In the genomic region with DNA sequence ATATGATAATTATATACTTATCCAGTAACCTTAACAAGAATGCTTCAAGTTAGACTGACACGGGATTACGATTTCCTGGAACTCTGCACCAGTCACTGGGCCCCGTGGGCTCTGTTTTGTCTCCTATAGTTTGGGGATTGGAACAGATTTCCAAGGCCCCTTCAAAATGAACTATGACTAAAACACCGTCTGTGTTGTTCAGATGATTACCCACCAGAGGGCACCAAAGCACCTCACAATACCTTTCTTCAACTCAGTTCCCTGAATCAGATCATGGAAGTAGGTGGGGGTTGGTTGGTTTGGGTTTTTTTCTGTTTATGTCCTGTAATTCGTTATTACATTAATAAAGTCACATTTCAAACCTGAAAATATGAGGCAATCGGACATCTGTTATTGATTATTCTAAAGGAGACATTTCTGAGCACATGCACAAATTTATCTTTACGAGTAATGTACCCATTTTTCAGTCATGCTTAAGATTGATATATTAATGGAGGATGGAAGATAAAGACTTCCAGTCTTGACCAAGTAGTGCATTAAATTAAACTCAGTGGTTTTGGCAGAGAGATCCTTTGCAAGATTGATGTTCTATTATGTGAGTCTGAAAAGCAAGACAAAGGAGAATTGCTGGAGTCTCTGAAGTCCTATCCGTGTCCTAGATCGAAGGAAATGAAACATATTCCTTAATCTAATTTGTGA, we compare ENCODE assay signal across 8 cellular contexts.
DNase-seq lines count a peak whose midpoint lies in the region; ATAC-seq and TF ChIP-seq lines count a peak whose summit lies in the region.

No MANE protein-coding gene starts in this region.

- ATAC-seq in CD4-positive, CD25-positive, alpha-beta regulatory T cell (ENCODE audit: low read depth in 2 of 2) = peak in 1 of 2 donors; percentile 56
- ATAC-seq in GM19372 (IDR thresholded peaks at IDR 0.05; ENCODE audit: low read depth, unreplicated experiment) (peak; percentile 83), HG03521 (IDR thresholded peaks at IDR 0.05; ENCODE audit: unreplicated experiment) (peak; percentile 73)

- POLR2A ChIA-PET in activated CD4-positive, alpha-beta T cell treated with anti-CD3 and anti-CD28 coated beads, Interleukin-2, amount 10 ng/mL, durations not matched to agents 7 days and 5 days (lab: Charles Lee) = no interaction called here

- H3K27me3 ChIP-seq in CD4-positive, CD25-positive, alpha-beta regulatory T cell (ENCODE audit: control insufficient read depth, insufficient read depth, low read length) = no peaks in the 10 kb centered on the region
- no peaks in the 10 kb centered on the region for H3K27me3 ChIP-seq in dorsolateral prefrontal cortex

- no peak overlapping the region for H3K4me3 ChIP-seq in CD4-positive, CD25-positive, alpha-beta regulatory T cell (ENCODE audit: low read depth, low read length)
- peak overlapping the region in 2 of 59 donors; percentile 9 to 24 for H3K4me3 ChIP-seq in dorsolateral prefrontal cortex

- no peaks in the 10 kb centered on the region for H3K9me3 ChIP-seq in CD4-positive, CD25-positive, alpha-beta regulatory T cell (ENCODE audit: control insufficient read depth in 2 of 2, low read length in 2 of 2)

- H3K36me3 Mint-ChIP-seq in CD4-positive, CD25-positive, alpha-beta regulatory T cell = no peaks in the 10 kb centered on the region
- H3K36me3 Mint-ChIP-seq in activated CD4-positive, alpha-beta T cell treated with anti-CD3 and anti-CD28 coated beads, Interleukin-2, amount 10 ng/mL, durations not matched to agents 7 days and 5 days (ENCODE audit: low read depth) = no peaks in the 10 kb centered on the region

- no peaks in the 10 kb centered on the region for H3K4me1 Mint-ChIP-seq in CD4-positive, CD25-positive, alpha-beta regulatory T cell
- H3K4me1 Mint-ChIP-seq in activated CD4-positive, alpha-beta T cell treated with anti-CD3 and anti-CD28 coated beads, Interleukin-2, amount 10 ng/mL, durations not matched to agents 7 days and 5 days = no peaks in the 10 kb centered on the region

- CTCF ChIA-PET in activated CD4-positive, alpha-beta T cell treated with anti-CD3 and anti-CD28 coated beads, Interleukin-2, amount 10 ng/mL, durations not matched to agents 7 days and 5 days (lab: Charles Lee) = interaction anchor here (1.4 kb wide), 1 partner anchor 236 kb away, joined by 6 read pairs; no protein-coding TSS in a partner anchor

- DNase-seq in CD4-positive, CD25-positive, alpha-beta regulatory T cell = peak; percentile 24 to 68 (median 52)
- DNase-seq in NCI-H69 (lab: John Stamatoyannopoulos, UW) (peak; percentile 79), dorsolateral prefrontal cortex (peak in 8 of 10 donors; percentile 21 to 83 (median 55)), lung microvascular endothelial cell (ENCODE audit: low read depth in 2 of 2) (peak; percentile 83 to 90)
- DNase-seq in activated CD4-positive, alpha-beta T cell treated with anti-CD3 and anti-CD28 coated beads, Interleukin-2, amount 10 ng/mL, durations not matched to agents 7 days and 5 days = peak; percentile 68
- DNase-seq in stimulated activated CD8-positive, alpha-beta memory T cell treated with anti-CD3 and anti-CD28 coated beads, Interleukin-4, amount 100 ng/mL, for 1 hour (ENCODE audit: low read depth in 2 of 2, low spot score in 1 of 2) = peak; percentile 2 to 13

- H3K27me3 Mint-ChIP-seq in CD4-positive, CD25-positive, alpha-beta regulatory T cell = peaks cover 6% of the 10 kb centered on the region
- peaks cover 4% of the 10 kb centered on the region for H3K27me3 Mint-ChIP-seq in activated CD4-positive, alpha-beta T cell treated with anti-CD3 and anti-CD28 coated beads, Interleukin-2, amount 10 ng/mL, durations not matched to agents 7 days and 5 days

- H3K9me3 Mint-ChIP-seq in CD4-positive, CD25-positive, alpha-beta regulatory T cell = no peaks in the 10 kb centered on the region
- H3K9me3 Mint-ChIP-seq in activated CD4-positive, alpha-beta T cell treated with anti-CD3 and anti-CD28 coated beads, Interleukin-2, amount 10 ng/mL, durations not matched to agents 7 days and 5 days = no peaks in the 10 kb centered on the region

- peak; percentile 78 to 97 (median 90) for TF ChIP-seq CTCF in dorsolateral prefrontal cortex (IDR thresholded peaks at IDR 0.05 in 54 of 56, conservative IDR thresholded peaks at IDR 0.05 in 2 of 56; ENCODE audit: low read depth in 1 of 56, partially characterized antibody in 56 of 56)

- no peak overlapping the region for H3K27ac ChIP-seq in CD4-positive, CD25-positive, alpha-beta regulatory T cell (ENCODE audit: insufficient read depth, low read length, poor library complexity, severe bottlenecking)
- H3K27ac ChIP-seq in dorsolateral prefrontal cortex = no peak overlapping the region

- H3K27ac Mint-ChIP-seq in CD4-positive, CD25-positive, alpha-beta regulatory T cell = no peak overlapping the region
- no peak overlapping the region for H3K27ac Mint-ChIP-seq in activated CD4-positive, alpha-beta T cell treated with anti-CD3 and anti-CD28 coated beads, Interleukin-2, amount 10 ng/mL, durations not matched to agents 7 days and 5 days

- no peaks in the 10 kb centered on the region for H3K4me1 ChIP-seq in CD4-positive, CD25-positive, alpha-beta regulatory T cell (ENCODE audit: control insufficient read depth, insufficient read depth, low read length, poor library complexity, severe bottlenecking)

- no peak overlapping the region for H3K4me3 Mint-ChIP-seq in CD4-positive, CD25-positive, alpha-beta regulatory T cell
- H3K4me3 Mint-ChIP-seq in activated CD4-positive, alpha-beta T cell treated with anti-CD3 and anti-CD28 coated beads, Interleukin-2, amount 10 ng/mL, durations not matched to agents 7 days and 5 days = no peak overlapping the region

- H3K36me3 ChIP-seq in CD4-positive, CD25-positive, alpha-beta regulatory T cell (ENCODE audit: control insufficient read depth, insufficient read depth, low read length) = no peaks in the 10 kb centered on the region

- intact Hi-C loops in dorsolateral prefrontal cortex (cut with DNase I) = loop anchor here in 1 of 2 donors (5.0 kb wide), 2 partner anchors 213 to 493 kb away; no protein-coding TSS in a partner anchor

Comparison
In these comparisons a context has a peak if more than half of its experiments do, and no peak if none do; other contexts are left out.
1. DNase-seq: peak in every context shown above with its lines; median percentile 86 in lung microvascular endothelial cell; 79 in NCI-H69; 68 in activated CD4-positive, alpha-beta T cell treated with anti-CD3 and anti-CD28 coated beads, Interleukin-2, amount 10 ng/mL, durations not matched to agents 7 days and 5 days; 55 in dorsolateral prefrontal cortex; 52 in CD4-positive, CD25-positive, alpha-beta regulatory T cell; 8 in stimulated activated CD8-positive, alpha-beta memory T cell treated with anti-CD3 and anti-CD28 coated beads, Interleukin-4, amount 100 ng/mL, for 1 hour.